11 cellular contexts compared by ENCODE assay signal in the genomic region with DNA sequence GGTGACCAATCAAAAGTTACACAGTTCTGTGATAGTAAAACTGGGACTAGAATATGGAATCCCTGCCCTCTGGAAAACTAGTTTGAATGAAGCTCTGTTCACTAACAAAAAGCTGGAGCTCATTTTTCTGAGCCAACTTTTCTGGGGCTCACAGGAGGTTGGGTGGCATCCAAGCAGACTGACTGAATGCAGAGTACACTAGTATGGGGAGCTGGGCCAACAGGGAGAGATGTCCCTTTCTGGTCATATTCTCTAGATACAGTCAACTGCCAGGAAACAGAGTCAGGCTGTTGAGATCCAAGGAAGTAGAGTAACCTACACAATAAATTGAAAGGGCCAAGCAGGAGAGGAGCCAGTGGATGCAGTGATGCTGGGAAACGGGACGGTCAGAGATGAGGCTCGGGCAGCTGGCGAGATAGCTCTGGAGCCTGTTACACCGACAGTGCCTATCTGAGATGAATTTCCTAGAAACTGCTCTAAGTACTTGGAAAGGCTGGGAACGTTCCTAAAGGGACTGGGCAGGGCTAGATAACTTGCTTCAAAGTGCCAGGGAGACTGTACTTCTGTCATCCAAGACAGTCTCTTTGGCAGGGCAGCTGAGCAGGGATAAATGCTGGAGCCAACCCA.
A peak's percentile ranks its signal among the peaks of the same experiment; 100 is the strongest.
DNase-seq lines count a peak whose midpoint lies in the region; ATAC-seq and TF ChIP-seq lines count a peak whose summit lies in the region.
"Had no signal": no experiment of that assay in that cellular context is flagged by ENCODE, and none has a peak within 500 bp of the region (broad histone marks: within the 10 kb centered on the region; RNA-seq: fewer than 3 reads in every experiment).

No MANE protein-coding gene starts in this region.

- no peaks in the 10 kb centered on the region for H3K27me3 Mint-ChIP-seq in GM23338 (ENCODE audit: insufficient read depth, low read depth, poor library complexity)
- H3K27me3 Mint-ChIP-seq in activated T-cell treated with anti-CD3 and anti-CD28 coated beads, Interleukin-2, amount 50 U/mL, for 24 hours, result no peaks in the 10 kb centered on the region
- H3K27me3 Mint-ChIP-seq: activated naive CD8-positive, alpha-beta T cell treated with anti-CD3 and anti-CD28 coated beads, Interleukin-2, amount 10 ng/mL, durations not matched to agents 7 days and 5 days had no signal

- no peaks in the 10 kb centered on the region for H3K9me2 ChIP-seq in GM23338 (ENCODE audit: insufficient read depth)

- 22 to 44% (median 34%) methylated on average over 6 of the region's 6 CpGs for WGBS in heart left ventricle, 4 donors

- TF ChIP-seq CTCF in GM23338 (conservative IDR thresholded peaks at IDR 0.05; ENCODE audit: low read depth in 2 of 2), result no peak
- no peak for TF ChIP-seq CTCF in heart left ventricle (IDR thresholded peaks at IDR 0.05)
- TF ChIP-seq CTCF in osteoblast (IDR thresholded peaks at IDR 0.05; ENCODE audit: extremely low read depth, low read depth, low read length), result no peak

- H2AFZ ChIP-seq in GM23338, result no peak overlapping the region
- no peak overlapping the region for H2AFZ ChIP-seq in osteoblast (ENCODE audit: low read length)

- H4K20me1 ChIP-seq in GM23338 (replicated peaks; ENCODE audit: insufficient read depth), result no peaks in the 10 kb centered on the region
- peaks cover 32% of the 10 kb centered on the region for H4K20me1 ChIP-seq in osteoblast (ENCODE audit: insufficient read depth, low read length)

- no peaks in the 10 kb centered on the region for H3K9me3 Mint-ChIP-seq in GM23338
- H3K9me3 Mint-ChIP-seq in activated T-cell treated with anti-CD3 and anti-CD28 coated beads, Interleukin-2, amount 50 U/mL, for 24 hours, result no peaks in the 10 kb centered on the region
- H3K9me3 Mint-ChIP-seq: activated naive CD8-positive, alpha-beta T cell treated with anti-CD3 and anti-CD28 coated beads, Interleukin-2, amount 10 ng/mL, durations not matched to agents 7 days and 5 days had no signal

- H3K4me1 Mint-ChIP-seq in GM23338, result peaks cover 63% of the 10 kb centered on the region
- H3K4me1 Mint-ChIP-seq in activated T-cell treated with anti-CD3 and anti-CD28 coated beads, Interleukin-2, amount 50 U/mL, for 24 hours (ENCODE audit: low read depth), result peaks cover 9% of the 10 kb centered on the region
- H3K4me1 Mint-ChIP-seq: activated naive CD8-positive, alpha-beta T cell treated with anti-CD3 and anti-CD28 coated beads, Interleukin-2, amount 10 ng/mL, durations not matched to agents 7 days and 5 days had no signal

- H3K4me2 ChIP-seq in GM23338 (peak overlapping the region; percentile 36), osteoblast (ENCODE audit: insufficient read depth, low read length) (peak overlapping the region; percentile 14)
- H3K4me2 ChIP-seq: BLaER1 treated with 17β-estradiol and CSF1 and Interleukin-3, amounts not matched to agents 10 nM and 100 nM had no signal

- H3K4me3 ChIP-seq in GM23338, result no peak overlapping the region
- H3K4me3 ChIP-seq in heart left ventricle, result no peak overlapping the region
- no peak overlapping the region for H3K4me3 ChIP-seq in osteoblast (ENCODE audit: insufficient read depth, low read length)
- H3K4me3 ChIP-seq: BLaER1 treated with 17β-estradiol and CSF1 and Interleukin-3, amounts not matched to agents 10 nM and 100 nM had no signal

- peaks cover 48% of the 10 kb centered on the region for H3K4me1 ChIP-seq in GM23338 (ENCODE audit: insufficient read depth)
- H3K4me1 ChIP-seq in heart left ventricle, result peaks cover 0 to 57% (median 34%) of the 10 kb centered on the region in 12 donors
- peaks cover 13% of the 10 kb centered on the region for H3K4me1 ChIP-seq in osteoblast (ENCODE audit: insufficient read depth, low read length)

- H3K27me3 ChIP-seq in GM23338 (ENCODE audit: insufficient read depth) (no peaks in the 10 kb centered on the region), heart left ventricle (no peaks in the 10 kb centered on the region), osteoblast (ENCODE audit: insufficient read depth, low read length) (no peaks in the 10 kb centered on the region)
- H3K27me3 ChIP-seq: BLaER1 treated with 17β-estradiol and CSF1 and Interleukin-3, amounts not matched to agents 10 nM and 100 nM had no signal

- intact Hi-C loops in heart left ventricle (cut with DNase I), result no loop called here

- H3K9me3 ChIP-seq in heart left ventricle, result no peaks in the 10 kb centered on the region
- no peaks in the 10 kb centered on the region for H3K9me3 ChIP-seq in osteoblast (ENCODE audit: low read depth, low read length)
- H3K9me3 ChIP-seq: BLaER1 treated with 17β-estradiol and CSF1 and Interleukin-3, amounts not matched to agents 10 nM and 100 nM had no signal

- H3K4me3 Mint-ChIP-seq in GM23338, result no peak overlapping the region; the same call in 2 of the 3 replicates
- no peak overlapping the region for H3K4me3 Mint-ChIP-seq in activated T-cell treated with anti-CD3 and anti-CD28 coated beads, Interleukin-2, amount 50 U/mL, for 24 hours
- H3K4me3 Mint-ChIP-seq: activated naive CD8-positive, alpha-beta T cell treated with anti-CD3 and anti-CD28 coated beads, Interleukin-2, amount 10 ng/mL, durations not matched to agents 7 days and 5 days had no signal

- H3K79me2 ChIP-seq in GM23338 (replicated peaks; ENCODE audit: insufficient read depth) (no peaks in the 10 kb centered on the region; the same call in 1 of the 2 replicates), osteoblast (ENCODE audit: insufficient read depth, low read length) (peaks cover 8% of the 10 kb centered on the region)

- no peak for TF ChIP-seq POLR2A in heart left ventricle (IDR thresholded peaks at IDR 0.05)

- no peaks in the 10 kb centered on the region for H3F3A ChIP-seq in GM23338 (replicated peaks; ENCODE audit: low read depth)

- H3K27ac Mint-ChIP-seq in GM23338, result peak overlapping the region; percentile 96
- H3K27ac Mint-ChIP-seq in activated T-cell treated with anti-CD3 and anti-CD28 coated beads, Interleukin-2, amount 50 U/mL, for 24 hours, result no peak overlapping the region
- H3K27ac Mint-ChIP-seq: activated naive CD8-positive, alpha-beta T cell treated with anti-CD3 and anti-CD28 coated beads, Interleukin-2, amount 10 ng/mL, durations not matched to agents 7 days and 5 days had no signal

- DNase-seq in GM23338 (ENCODE audit: low spot score) (peak; percentile 18), astrocyte of the hippocampus (ENCODE audit: low read depth, low spot score) (peak; percentile 76), heart left ventricle (peak in 3 of 5 donors; percentile 36 to 83 (median 38)), osteoblast (ENCODE audit: insufficient read length, low spot score, missing footprints) (no peak), dermis blood vessel endothelial cell (no peak), T-helper 2 cell (no peak), glomerular visceral epithelial cell (ENCODE audit: extremely low spot score) (no peak)
- DNase-seq in activated T-cell treated with anti-CD3 and anti-CD28 coated beads, Interleukin-2, amount 50 U/mL, for 24 hours, result no peak
- DNase-seq: activated naive CD8-positive, alpha-beta T cell treated with anti-CD3 and anti-CD28 coated beads, Interleukin-2, amount 10 ng/mL, durations not matched to agents 7 days and 5 days had no signal

- no peaks in the 10 kb centered on the region for H3K36me3 ChIP-seq in GM23338 (ENCODE audit: insufficient read depth)
- no peaks in the 10 kb centered on the region for H3K36me3 ChIP-seq in heart left ventricle
- H3K36me3 ChIP-seq in osteoblast (ENCODE audit: insufficient read depth, low read length), result no peaks in the 10 kb centered on the region

- peak; percentile 20 for ATAC-seq in GM23338
- ATAC-seq in heart left ventricle, result peak; percentile 64 to 89 (median 80)
- ATAC-seq: Panc1 had no signal

- no peaks in the 10 kb centered on the region for H3K36me3 Mint-ChIP-seq in GM23338 (ENCODE audit: low read depth)
- no peaks in the 10 kb centered on the region for H3K36me3 Mint-ChIP-seq in activated T-cell treated with anti-CD3 and anti-CD28 coated beads, Interleukin-2, amount 50 U/mL, for 24 hours (ENCODE audit: low read depth)
- H3K36me3 Mint-ChIP-seq: activated naive CD8-positive, alpha-beta T cell treated with anti-CD3 and anti-CD28 coated beads, Interleukin-2, amount 10 ng/mL, durations not matched to agents 7 days and 5 days had no signal

- H3K27ac ChIP-seq in GM23338 (ENCODE audit: low read depth) (peak overlapping the region; percentile 43), heart left ventricle (peak overlapping the region in 8 of 12 donors; percentile 12 to 70 (median 26)), osteoblast (ENCODE audit: low read depth, low read length) (no peak overlapping the region)
- H3K27ac ChIP-seq: BLaER1 treated with 17β-estradiol and CSF1 and Interleukin-3, amounts not matched to agents 10 nM and 100 nM had no signal

TF ChIP-seq in GM23338, 12 proteins besides CTCF, POLR2A, EP300 and RAD21:
- TF ChIP-seq CREB1 (CRISPR knock-in tag; IDR thresholded peaks at IDR 0.05; ENCODE audit: low read depth) (no peak), NANOG (IDR thresholded peaks at IDR 0.05; ENCODE audit: borderline replicate concordance) (no peak)

Comparison
In these comparisons a context has a peak if more than half of its experiments do, and no peak if none do; other contexts are left out.
1. DNase-seq: peak in GM23338 (single experiment), astrocyte of the hippocampus (single experiment) and heart left ventricle (3 of 5); none in osteoblast (single experiment), activated T-cell treated with anti-CD3 and anti-CD28 coated beads, Interleukin-2, amount 50 U/mL, for 24 hours (single experiment), dermis blood vessel endothelial cell (single experiment), T-helper 2 cell (0 of 5) and glomerular visceral epithelial cell (single experiment).